10 cellular contexts compared by ENCODE assay signal in the genomic region with DNA sequence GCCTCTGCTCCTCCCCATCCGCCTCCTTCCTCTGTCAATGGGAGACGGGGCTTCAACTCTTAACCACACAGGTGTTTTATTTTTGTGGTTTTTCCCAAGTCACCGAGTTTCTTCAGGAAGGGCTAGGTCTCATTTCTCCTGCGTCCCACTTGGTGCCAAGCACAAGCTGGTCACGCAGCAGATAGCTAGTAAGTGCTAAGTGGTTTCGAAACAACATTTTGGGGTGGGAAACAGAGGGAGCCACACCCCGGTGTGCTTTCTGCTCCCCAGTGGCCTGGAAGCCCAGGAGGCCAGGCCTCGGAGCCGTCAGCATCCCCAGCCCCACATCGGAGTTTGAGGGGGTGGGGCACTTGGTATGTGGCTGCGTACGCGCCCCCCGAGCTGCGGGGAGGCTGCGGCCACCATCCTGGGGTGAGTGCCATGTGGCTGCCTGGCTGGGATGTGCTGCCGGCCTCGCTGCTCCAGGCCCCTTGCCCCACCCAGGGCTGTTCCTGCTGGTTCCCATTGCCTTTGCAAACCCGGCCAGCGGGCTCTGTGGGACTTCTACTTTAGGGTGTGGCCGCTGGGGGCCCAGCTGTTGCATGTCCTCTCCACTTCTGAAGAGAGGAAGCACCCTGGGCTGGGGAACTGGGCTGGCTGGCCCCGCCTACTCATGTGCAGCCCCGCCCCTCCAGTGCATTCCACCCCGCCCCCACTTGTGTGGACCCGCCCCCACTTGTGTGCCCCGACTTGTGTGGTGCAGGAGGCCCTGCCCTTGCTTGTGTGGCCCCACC. TPM values are rescaled to one million over a fixed set of nuclear protein-coding genes. Genes with fewer than 3 reads are reported as not detected.
A peak's percentile ranks its signal among the peaks of the same experiment; 100 is the strongest.
DNase-seq lines count a peak whose midpoint lies in the region; ATAC-seq and TF ChIP-seq lines count a peak whose summit lies in the region.
"Had no signal": no experiment of that assay in that cellular context is flagged by ENCODE, and none has a peak within 500 bp of the region (broad histone marks: within the 10 kb centered on the region; RNA-seq: fewer than 3 reads in every experiment).

No MANE protein-coding gene starts in this region.

- H3K27ac ChIP-seq in psoas muscle: no peak overlapping the region
- H3K27ac ChIP-seq: neutrophil had no signal

- 61 to 76% (median 63%) methylated on average over 23 to 26 of the region's 26 CpGs for WGBS in psoas muscle, 3 donors

- no peaks in the 10 kb centered on the region for H3K9me3 Mint-ChIP-seq in dendritic cell treated with granulocyte-macrophage colony-stimulating factor and Interleukin-4, amounts not matched to agents 40 ng/mL and 50 ng/mL, for 4 days
- no peaks in the 10 kb centered on the region for H3K9me3 Mint-ChIP-seq in stimulated activated effector memory CD8-positive, alpha-beta T cell treated with anti-CD3 and anti-CD28 coated beads, Interleukin-12 subunit alpha, Interleukin-12 subunit beta, amount 100 ng/mL, for 72 hours
- H3K9me3 Mint-ChIP-seq: activated naive CD4-positive, alpha-beta T cell treated with anti-CD3 and anti-CD28 coated beads, Interleukin-2, amount 50 U/mL, for 24 hours had no signal

- no peaks in the 10 kb centered on the region for H3K36me3 ChIP-seq in psoas muscle (ENCODE audit: insufficient read depth in 1 of 2, low read depth in 1 of 2)
- H3K36me3 ChIP-seq: neutrophil had no signal

- H3K36me3 Mint-ChIP-seq in dendritic cell treated with granulocyte-macrophage colony-stimulating factor and Interleukin-4, amounts not matched to agents 40 ng/mL and 50 ng/mL, for 4 days (ENCODE audit: low read depth): peaks cover 78% of the 10 kb centered on the region
- H3K36me3 Mint-ChIP-seq in stimulated activated effector memory CD8-positive, alpha-beta T cell treated with anti-CD3 and anti-CD28 coated beads, Interleukin-12 subunit alpha, Interleukin-12 subunit beta, amount 100 ng/mL, for 72 hours: peaks cover 8% of the 10 kb centered on the region
- H3K36me3 Mint-ChIP-seq: activated naive CD4-positive, alpha-beta T cell treated with anti-CD3 and anti-CD28 coated beads, Interleukin-2, amount 50 U/mL, for 24 hours had no signal

- H3K4me1 ChIP-seq in psoas muscle: peaks cover 14% of the 10 kb centered on the region

- H3K9me3 ChIP-seq in psoas muscle: no peaks in the 10 kb centered on the region
- H3K9me3 ChIP-seq: neutrophil had no signal

- peak overlapping the region; percentile 79 for H3K27ac Mint-ChIP-seq in dendritic cell treated with granulocyte-macrophage colony-stimulating factor and Interleukin-4, amounts not matched to agents 40 ng/mL and 50 ng/mL, for 4 days
- H3K27ac Mint-ChIP-seq in stimulated activated effector memory CD8-positive, alpha-beta T cell treated with anti-CD3 and anti-CD28 coated beads, Interleukin-12 subunit alpha, Interleukin-12 subunit beta, amount 100 ng/mL, for 72 hours: no peak overlapping the region
- H3K27ac Mint-ChIP-seq: activated naive CD4-positive, alpha-beta T cell treated with anti-CD3 and anti-CD28 coated beads, Interleukin-2, amount 50 U/mL, for 24 hours had no signal

- H3K4me3 Mint-ChIP-seq in dendritic cell treated with granulocyte-macrophage colony-stimulating factor and Interleukin-4, amounts not matched to agents 40 ng/mL and 50 ng/mL, for 4 days: no peak overlapping the region
- H3K4me3 Mint-ChIP-seq in stimulated activated effector memory CD8-positive, alpha-beta T cell treated with anti-CD3 and anti-CD28 coated beads, Interleukin-12 subunit alpha, Interleukin-12 subunit beta, amount 100 ng/mL, for 72 hours: no peak overlapping the region
- H3K4me3 Mint-ChIP-seq: activated naive CD4-positive, alpha-beta T cell treated with anti-CD3 and anti-CD28 coated beads, Interleukin-2, amount 50 U/mL, for 24 hours had no signal

- H3K4me1 Mint-ChIP-seq in dendritic cell treated with granulocyte-macrophage colony-stimulating factor and Interleukin-4, amounts not matched to agents 40 ng/mL and 50 ng/mL, for 4 days (ENCODE audit: low read depth): peaks cover 52% of the 10 kb centered on the region
- H3K4me1 Mint-ChIP-seq in stimulated activated effector memory CD8-positive, alpha-beta T cell treated with anti-CD3 and anti-CD28 coated beads, Interleukin-12 subunit alpha, Interleukin-12 subunit beta, amount 100 ng/mL, for 72 hours: peaks cover 23% of the 10 kb centered on the region

- peaks cover 11% of the 10 kb centered on the region for H3K27me3 Mint-ChIP-seq in dendritic cell treated with granulocyte-macrophage colony-stimulating factor and Interleukin-4, amounts not matched to agents 40 ng/mL and 50 ng/mL, for 4 days
- H3K27me3 Mint-ChIP-seq: activated naive CD4-positive, alpha-beta T cell treated with anti-CD3 and anti-CD28 coated beads, Interleukin-2, amount 50 U/mL, for 24 hours had no signal

- intact Hi-C loops in dendritic cell treated with granulocyte-macrophage colony-stimulating factor and Interleukin-4, amounts not matched to agents 40 ng/mL and 50 ng/mL, for 4 days (cut with micrococcal nuclease): no loop called here
- intact Hi-C loops in psoas muscle (cut with DNase I): loop anchor here (10.0 kb wide), 2 partner anchors 206 to 666 kb away; no protein-coding TSS in a partner anchor

- peaks cover 0 to 8% (median 0%) of the 10 kb centered on the region in 3 donors for H3K27me3 ChIP-seq in psoas muscle (ENCODE audit: insufficient read depth in 3 of 3, low read length in 2 of 3)

- DNase-seq in GM12865 (ENCODE audit: low read depth) (peak; percentile 25), OCI-M1 (lab: John Stamatoyannopoulos, UW) (peak; percentile 81), psoas muscle (peak; percentile 61 to 75), GDM1 (lab: John Stamatoyannopoulos, UW) (no peak), NCI-H146 treated with DMSO at 0.1 percent for 48 hours (lab: John Stamatoyannopoulos, UW; ENCODE audit: unreplicated experiment) (no peak)
- no peak for DNase-seq in stimulated activated effector memory CD8-positive, alpha-beta T cell treated with anti-CD3 and anti-CD28 coated beads, Interleukin-12 subunit alpha, Interleukin-12 subunit beta, amount 100 ng/mL, for 72 hours (ENCODE audit: low spot score in 2 of 2)

- TF ChIP-seq CTCF in GM12865 (IDR thresholded peaks at IDR 0.05; ENCODE audit: insufficient read depth, low read depth, low read length, missing control alignments) (no peak), psoas muscle (IDR thresholded peaks at IDR 0.05) (no peak)

- H3K4me3 ChIP-seq in GM12865 (ENCODE audit: low read depth, low read length) (no peak overlapping the region), psoas muscle (no peak overlapping the region)

- ATAC-seq in psoas muscle: no peak
- ATAC-seq in stimulated activated effector memory CD8-positive, alpha-beta T cell treated with anti-CD3 and anti-CD28 coated beads, Interleukin-12 subunit alpha, Interleukin-12 subunit beta, amount 100 ng/mL, for 72 hours: no peak
- ATAC-seq in GM18858 (IDR thresholded peaks at IDR 0.05; ENCODE audit: unreplicated experiment): no peak

RNA-seq across cellular contexts. Expression of gene BAIAP2, which starts 55.6 kb away (rescaled TPM):
- 10 to 100 TPM in 2 of 4 donors, 1 to 10 TPM in 2; 4.7 to 28.9 (median 10.0) TPM for total RNA-seq in psoas muscle
- 10 to 100 TPM in 1 of 3 donors, 1 to 10 TPM in 2; 3.9 to 13.5 (median 6.5) TPM for polyA plus RNA-seq in psoas muscle

Comparison
In these comparisons a context has a peak if more than half of its experiments do, and no peak if none do; other contexts are left out.
1. DNase-seq: peak in GM12865 (single experiment), OCI-M1 (single experiment) and psoas muscle (2 of 2); none in stimulated activated effector memory CD8-positive, alpha-beta T cell treated with anti-CD3 and anti-CD28 coated beads, Interleukin-12 subunit alpha, Interleukin-12 subunit beta, amount 100 ng/mL, for 72 hours (0 of 2), GDM1 (single experiment) and NCI-H146 treated with DMSO at 0.1 percent for 48 hours (single experiment).